ENCODE assay signal across 26 cellular contexts in the genomic region with DNA sequence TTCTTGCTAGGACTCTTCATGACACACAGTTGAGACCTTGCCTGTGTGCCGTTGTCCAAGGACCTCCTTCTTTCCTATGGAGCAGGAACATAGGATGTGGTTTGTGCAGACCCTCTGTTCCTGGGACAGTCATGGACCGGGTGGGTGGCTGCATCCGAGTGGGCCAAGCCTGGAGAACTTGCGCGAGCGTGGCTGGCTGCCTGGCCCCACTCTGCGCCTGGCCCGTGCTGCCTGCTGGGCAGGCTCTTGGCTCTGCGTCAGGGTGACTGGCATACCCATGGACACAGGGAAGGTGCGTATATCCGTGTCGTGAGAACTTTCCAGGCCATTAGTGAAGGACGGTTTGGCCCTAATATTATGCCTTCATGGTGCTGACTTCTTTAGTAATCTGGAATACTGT.
"Had no signal": no experiment of that assay in that cellular context is flagged by ENCODE, and none has a peak within 500 bp of the region (broad histone marks: within the 10 kb centered on the region; RNA-seq: fewer than 3 reads in every experiment).

No MANE protein-coding gene starts in this region.

- H3K4me1 ChIP-seq: colonic mucosa, esophagus squamous epithelium, lower lobe of right lung, prostate gland, sigmoid colon, suprapubic skin, transverse colon had no signal

- H3K27ac Mint-ChIP-seq: dendritic cell treated with granulocyte-macrophage colony-stimulating factor and Interleukin-4, amounts not matched to agents 40 ng/mL and 50 ng/mL, for 4 days; immature natural killer cell; memory B cell; natural killer cell; stimulated activated naive CD8-positive, alpha-beta T cell treated with anti-CD3 and anti-CD28 coated beads, Interleukin-15, amount 100 ng/mL, for 72 hours had no signal

- H3K4me1 Mint-ChIP-seq: central memory CD8-positive, alpha-beta T cell; immature natural killer cell; memory B cell; stimulated activated naive CD8-positive, alpha-beta T cell treated with anti-CD3 and anti-CD28 coated beads, Interleukin-15, amount 100 ng/mL, for 72 hours had no signal

- H3K36me3 ChIP-seq: colonic mucosa, esophagus squamous epithelium, lower lobe of right lung, neutrophil, prostate gland, sigmoid colon, suprapubic skin, transverse colon had no signal

- H3K9me3 Mint-ChIP-seq: dendritic cell treated with granulocyte-macrophage colony-stimulating factor and Interleukin-4, amounts not matched to agents 40 ng/mL and 50 ng/mL, for 4 days; immature natural killer cell; stimulated activated naive CD8-positive, alpha-beta T cell treated with anti-CD3 and anti-CD28 coated beads, Interleukin-15, amount 100 ng/mL, for 72 hours had no signal

- H3K4me3 ChIP-seq: colonic mucosa, esophagus squamous epithelium, lower lobe of right lung, prostate gland, sigmoid colon, suprapubic skin, transverse colon had no signal

- H3K4me3 Mint-ChIP-seq: central memory CD8-positive, alpha-beta T cell; dendritic cell treated with granulocyte-macrophage colony-stimulating factor and Interleukin-4, amounts not matched to agents 40 ng/mL and 50 ng/mL, for 4 days; immature natural killer cell; memory B cell; natural killer cell; stimulated activated naive CD8-positive, alpha-beta T cell treated with anti-CD3 and anti-CD28 coated beads, Interleukin-15, amount 100 ng/mL, for 72 hours had no signal

- ATAC-seq: left colon; left ventricle myocardium superior; natural killer cell; right cardiac atrium; stimulated activated naive CD8-positive, alpha-beta T cell treated with anti-CD3 and anti-CD28 coated beads, Interleukin-15, amount 100 ng/mL, for 72 hours had no signal

- H3K36me3 Mint-ChIP-seq: immature natural killer cell, memory B cell, natural killer cell had no signal

- H3K9me3 ChIP-seq: colonic mucosa, esophagus squamous epithelium, lower lobe of right lung, neutrophil, prostate gland, sigmoid colon, suprapubic skin, transverse colon had no signal

- H3K27me3 ChIP-seq: colonic mucosa, neutrophil, suprapubic skin, transverse colon had no signal

- DNase-seq: colonic mucosa; effector memory CD4-positive, alpha-beta T cell; erythroblast; esophagus squamous epithelium; foreskin melanocyte; glutamatergic neuron; hypothalamus; immature natural killer cell; islet precursor cell; kidney glomerular epithelial cell; left colon; left ventricle myocardium superior; lower lobe of right lung; natural killer cell; right cardiac atrium; sigmoid colon; stimulated activated CD4-positive, alpha-beta T cell treated with anti-CD3 and anti-CD28 coated beads, Interleukin-4, amount 100 ng/mL, for 4 hours; stimulated activated naive CD4-positive, alpha-beta T cell; stimulated activated naive CD8-positive, alpha-beta T cell treated with anti-CD3 and anti-CD28 coated beads, Interleukin-15, amount 100 ng/mL, for 72 hours; transverse colon had no signal

- H3K27ac ChIP-seq: colonic mucosa, esophagus squamous epithelium, lower lobe of right lung, neutrophil, prostate gland, sigmoid colon, suprapubic skin, transverse colon had no signal
